Comparison of ENCODE assay signal across 8 cellular contexts in the genomic region with DNA sequence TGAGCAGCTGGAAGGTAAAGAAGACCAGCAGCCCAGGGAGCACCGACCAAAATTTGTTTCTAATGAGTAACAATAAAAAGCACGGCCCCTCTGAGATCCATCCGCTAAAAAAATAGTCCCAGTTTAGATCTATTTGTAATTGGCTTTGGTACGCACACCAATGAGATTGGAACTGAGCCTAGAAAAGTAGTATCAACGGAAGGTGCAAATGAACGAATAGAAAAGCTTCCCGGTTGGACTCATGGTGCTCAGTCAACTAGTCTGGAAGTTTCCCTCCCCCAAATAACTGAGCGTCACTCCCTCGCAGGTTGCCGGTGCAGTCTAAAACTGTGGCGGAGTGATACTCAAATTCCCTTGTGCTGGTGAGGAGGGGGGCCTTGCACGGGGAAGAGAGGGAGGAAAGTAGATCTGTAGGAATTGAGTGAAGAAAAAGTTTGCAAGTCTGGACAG. TPM values are rescaled to one million over a fixed set of nuclear protein-coding genes. Genes with fewer than 3 reads are reported as not detected.
DNase-seq lines count a peak whose midpoint lies in the region; ATAC-seq, FAIRE-seq and TF ChIP-seq lines count a peak whose summit lies in the region.

A gene (plus strand): TSS at position 405 of the 450 bp plus-strand sequence. CDS start 288 bp downstream, outside the sequence.

- intact Hi-C loops in heart left ventricle (cut with DNase I), result loop anchor here in 1 of 10 donors (5.0 kb wide), 1 partner anchor 47 kb away; no protein-coding TSS in a partner anchor
- intact Hi-C loops in pancreas (cut with DNase I), result no loop called here

- H3K27ac ChIP-seq in heart left ventricle (peak within 1 kb of the TSS in 11 of 12 donors; percentile 0 to 82 (median 66)), pancreas (no peak within 1 kb of the TSS)

- H3K4me3 ChIP-seq in adipocyte (ENCODE audit: low read length) (peak within 1 kb of the TSS; percentile 83), heart left ventricle (peak within 1 kb of the TSS; percentile 11 to 68 (median 54)), pancreas (peak within 1 kb of the TSS in 3 of 4 donors; percentile 13 to 43 (median 26))

- peak; percentile 84 to 92 (median 90) for ATAC-seq in heart left ventricle
- ATAC-seq in pancreas, result peak; percentile 83 to 94 (median 86)
- no peak for ATAC-seq in GM18873 (IDR thresholded peaks at IDR 0.05; ENCODE audit: low FRiP score, unreplicated experiment)
- no peak for ATAC-seq in GM18520 (IDR thresholded peaks at IDR 0.05; ENCODE audit: unreplicated experiment)

- DNase-seq in GM03348 (ENCODE audit: low spot score) (peak; percentile 30), NCI-H2029 (lab: John Stamatoyannopoulos, UW) (peak; percentile 72), adipocyte (ENCODE audit: low read depth) (peak; percentile 81), heart left ventricle (peak in 4 of 5 donors; percentile 45 to 59 (median 54)), pancreas (peak in 4 of 6 donors; percentile 20 to 40 (median 24))
- no peak for DNase-seq in activated effector memory CD4-positive, alpha-beta T cell treated with Interleukin-2 at 50 U/mL for 16 hours

- H3K36me3 ChIP-seq in adipocyte (ENCODE audit: control insufficient read depth, insufficient read depth, low read length, severe bottlenecking) (no peaks in the 10 kb centered on the region), heart left ventricle (no peaks in the 10 kb centered on the region), pancreas (no peaks in the 10 kb centered on the region)

- TF ChIP-seq POLR2A in heart left ventricle (IDR thresholded peaks at IDR 0.05), result no peak

- TF ChIP-seq CTCF in heart left ventricle (IDR thresholded peaks at IDR 0.05) (no peak), pancreas (IDR thresholded peaks at IDR 0.05) (no peak)

- no peaks in the 10 kb centered on the region for H3K4me1 ChIP-seq in adipocyte (ENCODE audit: control insufficient read depth, insufficient read depth, low read length)
- H3K4me1 ChIP-seq in heart left ventricle, result no peaks in the 10 kb centered on the region
- no peaks in the 10 kb centered on the region for H3K4me1 ChIP-seq in pancreas

- 1 to 29% (median 10%) methylated on average over 12 of the region's 12 CpGs for WGBS in heart left ventricle, 4 donors
- WGBS in pancreas, 2 donors, result 1 to 18% methylated on average over 12 of the region's 12 CpGs

- peaks cover 2% of the 10 kb centered on the region for H3K9me3 ChIP-seq in adipocyte (ENCODE audit: control insufficient read depth, low read length)
- H3K9me3 ChIP-seq in heart left ventricle, result no peaks in the 10 kb centered on the region
- no peaks in the 10 kb centered on the region for H3K9me3 ChIP-seq in pancreas

- H3K27me3 ChIP-seq in adipocyte (replicated peaks; ENCODE audit: control insufficient read depth, insufficient read depth, low read length) (peaks cover 34% of the 10 kb centered on the region), heart left ventricle (peaks cover 0 to 45% (median 0%) of the 10 kb centered on the region in 9 donors), pancreas (peaks cover 0 to 24% (median 1%) of the 10 kb centered on the region in 4 donors)

- peak within 1 kb of the TSS; percentile 74 for H3K9ac ChIP-seq in adipocyte (ENCODE audit: low read length)

- no peak for FAIRE-seq in pancreas (lab: Jason Lieb, UNC)

RNA-seq across cellular contexts. Expression of the gene that starts here (rescaled TPM):
- 10 to 100 TPM in 3 of 9 donors, 1 to 10 TPM in 6; 4.2 to 12.7 (median 7.7) TPM for total RNA-seq in heart left ventricle
- polyA plus RNA-seq in heart left ventricle, result 1 to 10 TPM; 4.0 to 9.6 TPM
- total RNA-seq in pancreas, result 1 to 10 TPM in 4 of 6 donors, under 1 TPM in 2; 0.58 to 3.3 (median 1.2) TPM
- polyA plus RNA-seq in pancreas, result 1 to 10 TPM in 1 of 2 donors, under 1 TPM in 1; 0.92 to 1.5 TPM

Comparison
In these comparisons a context has a peak if more than half of its experiments do, and no peak if none do; other contexts are left out.
1. H3K4me3 ChIP-seq: peak in every context shown above with its lines; median percentile 83 in adipocyte; 54 in heart left ventricle; 26 in pancreas.
2. ATAC-seq: peak in heart left ventricle (4 of 4) and pancreas (4 of 4); none in GM18873 (single experiment) and GM18520 (single experiment).
3. H3K27ac ChIP-seq: peak in heart left ventricle (11 of 12); none in pancreas (0 of 4).